8 cellular contexts compared by ENCODE assay signal in the genomic region with DNA sequence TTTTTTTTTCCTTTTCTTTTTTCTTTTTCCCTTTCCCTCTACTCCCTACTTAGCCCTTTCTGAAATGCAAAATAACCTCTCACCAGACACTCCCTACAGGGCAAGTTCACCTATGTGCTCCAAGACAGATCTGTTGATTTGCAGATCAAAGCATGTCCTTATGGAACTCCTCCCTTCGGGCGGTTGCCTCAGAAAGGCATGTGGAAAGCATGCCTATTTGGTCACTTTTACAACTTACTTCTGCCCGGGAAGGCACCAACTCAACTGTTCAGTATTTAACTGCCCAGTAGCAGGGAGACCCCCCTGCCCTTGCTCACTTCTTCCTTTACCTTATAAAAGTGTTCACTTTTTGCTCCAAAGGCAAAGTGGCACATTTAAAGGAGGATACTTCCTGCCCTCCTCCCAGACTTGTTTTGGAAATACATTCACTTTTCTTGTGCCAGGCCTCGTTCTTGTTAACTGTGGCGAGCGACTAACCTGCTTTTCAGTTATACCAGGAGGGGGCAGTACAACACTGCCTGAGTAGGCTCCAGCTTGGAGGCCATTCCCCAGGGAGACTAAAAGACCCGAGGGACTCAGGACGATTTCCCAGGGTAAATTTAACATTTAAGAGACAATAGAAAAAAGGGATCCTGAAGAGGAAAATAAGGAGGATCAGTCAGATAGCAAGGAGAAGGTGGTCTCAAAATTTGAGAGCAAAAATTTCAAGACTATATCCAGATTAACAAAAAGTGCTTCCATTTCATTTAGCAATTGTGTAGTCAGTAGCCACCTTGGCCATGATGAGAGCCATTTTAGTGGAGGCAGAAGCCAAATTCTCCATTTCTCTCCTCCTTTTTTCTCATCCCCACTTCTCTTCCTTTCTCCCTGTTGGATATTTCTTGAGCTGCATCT. TPM values are rescaled to one million over a fixed set of nuclear protein-coding genes. Genes with fewer than 3 reads are reported as not detected.
DNase-seq lines count a peak whose midpoint lies in the region; ATAC-seq and TF ChIP-seq lines count a peak whose summit lies in the region.

No MANE protein-coding gene starts in this region.

- DNase-seq in Daoy (ENCODE audit: low read depth) = peak; percentile 82
- DNase-seq in LNCaP clone FGC (ENCODE audit: low read depth) = peak; percentile 40
- DNase-seq in RWPE2 (ENCODE audit: low spot score) = no peak
- DNase-seq in adipocyte (ENCODE audit: low read depth) = peak; percentile 73
- peak; percentile 79 for DNase-seq in cardiac septum (ENCODE audit: low spot score)
- peak; percentile 88 for DNase-seq in pons (ENCODE audit: low spot score)

- no peaks in the 10 kb centered on the region for H3K9me3 ChIP-seq in RWPE2 (ENCODE audit: severe bottlenecking)
- H3K9me3 ChIP-seq in adipocyte (ENCODE audit: control insufficient read depth, low read length) = no peaks in the 10 kb centered on the region

- H3K4me1 ChIP-seq in RWPE2 (ENCODE audit: insufficient read depth, poor library complexity, severe bottlenecking) (no peaks in the 10 kb centered on the region), adipocyte (ENCODE audit: control insufficient read depth, insufficient read depth, low read length) (peaks cover 13% of the 10 kb centered on the region)

- peak overlapping the region; percentile 41 for H3K9ac ChIP-seq in adipocyte (ENCODE audit: low read length)

- intact Hi-C loops in cardiac septum (cut with DNase I) = loop anchor here (2.0 to 5.0 kb wide), 4 partner anchors 104 to 376 kb away; a partner anchor contains a TSS

- ATAC-seq in GM21786 (IDR thresholded peaks at IDR 0.05; ENCODE audit: unreplicated experiment) (peak; percentile 62), RWPE2 (ENCODE audit: low read depth) (peak; percentile 73), HG03025 (IDR thresholded peaks at IDR 0.05; ENCODE audit: low FRiP score, unreplicated experiment) (no peak)

- no peak overlapping the region for H3K27ac ChIP-seq in RWPE2 (ENCODE audit: poor library complexity, severe bottlenecking)

- H3K27me3 ChIP-seq in RWPE2 (ENCODE audit: insufficient read depth, poor library complexity, severe bottlenecking) (peaks cover 1% of the 10 kb centered on the region), adipocyte (replicated peaks; ENCODE audit: control insufficient read depth, insufficient read depth, low read length) (peaks cover 14% of the 10 kb centered on the region)

- H3K4me3 ChIP-seq in LNCaP clone FGC (ENCODE audit: low read depth, low read length) = no peak overlapping the region
- H3K4me3 ChIP-seq in RWPE2 (ENCODE audit: severe bottlenecking) = no peak overlapping the region
- H3K4me3 ChIP-seq in adipocyte (ENCODE audit: low read length) = no peak overlapping the region

- H3K36me3 ChIP-seq in RWPE2 (ENCODE audit: low read depth) = no peaks in the 10 kb centered on the region
- no peaks in the 10 kb centered on the region for H3K36me3 ChIP-seq in adipocyte (ENCODE audit: control insufficient read depth, insufficient read depth, low read length, severe bottlenecking)

- TF ChIP-seq CTCF in LNCaP clone FGC (IDR thresholded peaks at IDR 0.05; ENCODE audit: control insufficient read depth, extremely low read depth, insufficient read depth) (peak; percentile 94), RWPE2 (IDR thresholded peaks at IDR 0.05; ENCODE audit: poor library complexity, severe bottlenecking) (peak; percentile 86)

RNA-seq across cellular contexts. Expression of a gene that starts 12.3 kb away (rescaled TPM):
- 0.03 and 0.91 TPM in 2 replicates for total RNA-seq in Daoy (2014; rRNA removed; shearing (Covaris generic))
- 1.2 TPM for total RNA-seq in cardiac septum

RNA-seq across cellular contexts. Expression of a gene that starts 15.1 kb away (rescaled TPM):
- not detected in 2 replicates for total RNA-seq in Daoy (2014; rRNA removed; shearing (Covaris generic))
- total RNA-seq in cardiac septum = 1.00 TPM
